Comparison of ENCODE assay signal across 9 cellular contexts in the genomic region with DNA sequence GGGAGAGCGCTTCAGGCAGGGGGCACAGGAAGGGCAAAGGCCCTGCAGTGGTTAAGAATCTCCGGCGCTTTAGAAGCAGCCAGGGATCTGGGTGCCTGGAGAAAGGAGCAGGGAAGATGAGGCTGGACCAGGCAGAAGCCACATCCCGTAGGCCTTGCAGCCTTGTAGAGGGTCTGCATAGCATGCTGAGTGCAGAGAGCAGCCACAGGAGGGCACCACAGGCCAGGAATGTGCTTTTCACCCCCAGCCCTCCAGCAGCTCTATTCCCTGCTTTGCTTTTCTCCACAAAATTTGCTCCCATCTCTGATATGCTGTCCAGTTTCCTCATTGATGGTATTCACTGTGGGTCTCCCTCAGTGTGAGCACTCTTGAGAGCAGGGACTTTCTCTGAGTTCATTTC. TPM values are rescaled to one million over a fixed set of nuclear protein-coding genes. Genes with fewer than 3 reads are reported as not detected.
DNase-seq lines count a peak whose midpoint lies in the region; ATAC-seq and TF ChIP-seq lines count a peak whose summit lies in the region.
"Had no signal": no experiment of that assay in that cellular context is flagged by ENCODE, and none has a peak within 500 bp of the region (broad histone marks: within the 10 kb centered on the region; RNA-seq: fewer than 3 reads in every experiment).

No MANE protein-coding gene starts in this region.

- BruUV-seq in Caco-2 (replicated peaks; lab: Mats Ljungman, UMichigan), result no TSS peak

- no peak overlapping the region for H3K27ac Mint-ChIP-seq in Caco-2 (ENCODE audit: unreplicated experiment)

- TF ChIP-seq CTCF in Caco-2 (IDR thresholded peaks at IDR 0.05; ENCODE audit: insufficient read depth in 1 of 2, low read depth in 1 of 2, low read length in 1 of 2, severe bottlenecking in 1 of 2, unreplicated experiment in 1 of 2) (peak; percentile 44 to 66), vagina (IDR thresholded peaks at IDR 0.05) (peak in 1 of 3 experiments; percentile 26)

- TF ChIP-seq POLR2A in vagina (IDR thresholded peaks at IDR 0.05), result no peak

- H3K4me1 ChIP-seq in Caco-2, result peaks cover 22% of the 10 kb centered on the region; the same call in 1 of the 2 replicates
- peaks cover 2% of the 10 kb centered on the region for H3K4me1 ChIP-seq in vagina

- peaks cover 22% of the 10 kb centered on the region for H3K4me1 Mint-ChIP-seq in Caco-2 (ENCODE audit: low read depth, unreplicated experiment)
- H3K4me1 Mint-ChIP-seq in activated T-cell treated with anti-CD3 and anti-CD28 coated beads, Interleukin-2, amount 50 U/mL, for 4 hours (ENCODE audit: low read depth), result peaks cover 4% of the 10 kb centered on the region

- no peak overlapping the region for H3K4me3 Mint-ChIP-seq in Caco-2 (ENCODE audit: unreplicated experiment)
- H3K4me3 Mint-ChIP-seq in activated T-cell treated with anti-CD3 and anti-CD28 coated beads, Interleukin-2, amount 50 U/mL, for 4 hours, result no peak overlapping the region

- ATAC-seq in activated T-cell treated with anti-CD3 and anti-CD28 coated beads, Interleukin-2, amount 50 U/mL, for 4 hours, result peak; percentile 40 to 58
- ATAC-seq in GM21526 (IDR thresholded peaks at IDR 0.05; ENCODE audit: low FRiP score, unreplicated experiment), result no peak

- intact Hi-C loops in Caco-2 (cut with micrococcal nuclease; ENCODE audit: unreplicated experiment), result loop anchor here (1.0 kb wide), 1 partner anchor 110 kb away; no protein-coding TSS in a partner anchor
- intact Hi-C loops in posterior cingulate gyrus (cut with DNase I), result loop anchor here (1.0 to 5.0 kb wide), 4 partner anchors 37 to 110 kb away; a partner anchor contains a TSS
- intact Hi-C loops in vagina (cut with DNase I), result no loop called here

- H3K36me3 Mint-ChIP-seq in Caco-2 (ENCODE audit: insufficient read depth, unreplicated experiment), result peaks cover 59% of the 10 kb centered on the region
- H3K36me3 Mint-ChIP-seq in activated T-cell treated with anti-CD3 and anti-CD28 coated beads, Interleukin-2, amount 50 U/mL, for 4 hours (ENCODE audit: insufficient read depth), result peaks cover 2% of the 10 kb centered on the region

- no peaks in the 10 kb centered on the region for H3K36me3 ChIP-seq in Caco-2 (ENCODE audit: control insufficient read depth, insufficient read depth, low read length)
- no peaks in the 10 kb centered on the region for H3K36me3 ChIP-seq in vagina

- no peaks in the 10 kb centered on the region for H3K9me3 ChIP-seq in Caco-2
- no peaks in the 10 kb centered on the region for H3K9me3 ChIP-seq in vagina

- DNase-seq in Caco-2 (peak in 1 of 2 experiments; percentile 46), HuH-7.5 (ENCODE audit: low spot score) (peak; percentile 73), germinal center (ENCODE audit: low spot score) (peak; percentile 37), posterior cingulate gyrus (peak; percentile 54 to 97 (median 80)), DMS79 (lab: John Stamatoyannopoulos, UW) (no peak), vagina (ENCODE audit: extremely low spot score in 2 of 2) (no peak)
- no peak for DNase-seq in activated T-cell treated with anti-CD3 and anti-CD28 coated beads, Interleukin-2, amount 50 U/mL, for 4 hours

- CTCF ChIA-PET in Caco-2 (lab: Charles Lee), result interaction anchor here (0.6 to 1.4 kb wide), 3 partner anchors 19 to 1333 kb away, joined by 3 read pairs; no protein-coding TSS in a partner anchor

- no peaks in the 10 kb centered on the region for H3K9me3 Mint-ChIP-seq in Caco-2 (ENCODE audit: unreplicated experiment)
- no peaks in the 10 kb centered on the region for H3K9me3 Mint-ChIP-seq in activated T-cell treated with anti-CD3 and anti-CD28 coated beads, Interleukin-2, amount 50 U/mL, for 4 hours

- H3K27me3 Mint-ChIP-seq in Caco-2 (ENCODE audit: insufficient read depth, unreplicated experiment), result no peaks in the 10 kb centered on the region
- H3K27me3 Mint-ChIP-seq in activated T-cell treated with anti-CD3 and anti-CD28 coated beads, Interleukin-2, amount 50 U/mL, for 4 hours (ENCODE audit: low read depth), result no peaks in the 10 kb centered on the region

- POLR2A ChIA-PET in Caco-2 (lab: Charles Lee), result no interaction called here

- H3K27ac ChIP-seq in vagina, result no peak overlapping the region
- H3K27ac ChIP-seq: epithelial cell of prostate had no signal

- H3K4me3 ChIP-seq in Caco-2 (ENCODE audit: low read depth, low read length) (no peak overlapping the region), vagina (no peak overlapping the region)

- H3K27me3 ChIP-seq in Caco-2 (replicated peaks; ENCODE audit: control insufficient read depth, insufficient read depth, low read length), result no peaks in the 10 kb centered on the region
- H3K27me3 ChIP-seq in vagina, result no peaks in the 10 kb centered on the region

RNA-seq across cellular contexts. Expression of a gene that starts 5.7 kb away (rescaled TPM):
- 30.6 and 32.9 TPM in 2 replicates for total RNA-seq in Caco-2 (2022)
- total RNA-seq in activated T-cell treated with anti-CD3 and anti-CD28 coated beads, Interleukin-2, amount 50 U/mL, for 4 hours, result 10 to 100 TPM; 10.3 to 14.6 (median 12.5) TPM
- total RNA-seq in vagina, result 2.5 TPM

RNA-seq across cellular contexts. Expression of a gene that starts 6.3 kb away (rescaled TPM):
- total RNA-seq in Caco-2 (2022), result 7.6 and 8.8 TPM in 2 replicates
- 1 to 10 TPM in 1 of 3 donors, under 1 TPM in 2; 0.76 to 1.2 (median 0.90) TPM for total RNA-seq in activated T-cell treated with anti-CD3 and anti-CD28 coated beads, Interleukin-2, amount 50 U/mL, for 4 hours
- 12.0 TPM for total RNA-seq in vagina

RNA-seq across cellular contexts. Expression of a gene that starts 27.8 kb away (rescaled TPM):
- total RNA-seq in Caco-2 (2022) (1.7 and 2.2 TPM in 2 replicates), vagina (31.9 TPM)
- total RNA-seq in activated T-cell treated with anti-CD3 and anti-CD28 coated beads, Interleukin-2, amount 50 U/mL, for 4 hours, result 1 to 10 TPM in 1 of 3 donors, under 1 TPM in 2; 0.33 to 1.4 (median 0.58) TPM

RNA-seq across cellular contexts. Expression of a gene that starts 46.4 kb away (rescaled TPM):
- total RNA-seq in Caco-2 (2022) (29.4 and 30.8 TPM in 2 replicates), vagina (21.9 TPM)
- total RNA-seq in activated T-cell treated with anti-CD3 and anti-CD28 coated beads, Interleukin-2, amount 50 U/mL, for 4 hours, result 10 to 100 TPM; 33.1 to 38.2 (median 36.1) TPM

RNA-seq across cellular contexts. Expression of a gene that starts 50.5 kb away (rescaled TPM):
- not detected in 2 replicates for total RNA-seq in Caco-2 (2022)
- total RNA-seq in activated T-cell treated with anti-CD3 and anti-CD28 coated beads, Interleukin-2, amount 50 U/mL, for 4 hours, result not detected
- not detected for total RNA-seq in vagina

Comparison
In these comparisons a context has a peak if more than half of its experiments do, and no peak if none do; other contexts are left out.
1. DNase-seq: peak in HuH-7.5 (single experiment), germinal center (single experiment) and posterior cingulate gyrus (10 of 10); none in activated T-cell treated with anti-CD3 and anti-CD28 coated beads, Interleukin-2, amount 50 U/mL, for 4 hours (single experiment), DMS79 (single experiment) and vagina (0 of 2).
2. RNA of a gene that starts 27.8 kb away (total RNA-seq): 31.9 TPM in vagina (single experiment); 1.7 to 2.2 TPM in Caco-2 and 0.33 to 1.4 TPM in activated T-cell treated with anti-CD3 and anti-CD28 coated beads, Interleukin-2, amount 50 U/mL, for 4 hours; every median in the first group is over 10 times any median in the second.